ENCODE assay signal across 10 cellular contexts in genomic region chr15:69253156-69253555, GRCh38. TPM values are rescaled to one million over a fixed set of nuclear protein-coding genes. Genes with fewer than 3 reads are reported as not detected.
DNase-seq lines count a peak whose midpoint lies in the region; ATAC-seq and TF ChIP-seq lines count a peak whose summit lies in the region.
"Had no signal": no experiment of that assay in that cellular context is flagged by ENCODE, and none has a peak within 500 bp of the region (broad histone marks: within the 10 kb centered on the region; RNA-seq: fewer than 3 reads in every experiment).

No MANE protein-coding gene starts in this region.

- 35% methylated on average over 3 of the region's 3 CpGs for WGBS in lower leg skin, 2 donors

- H3K4me3 ChIP-seq in lower leg skin (ENCODE audit: low read depth, poor library complexity, severe bottlenecking), result no peak overlapping the region
- H3K4me3 ChIP-seq: cardiac muscle cell, GM12878 had no signal

- intact Hi-C loops in lower leg skin (cut with DNase I; ENCODE audit: low total_unique reads), result no loop called here

- ATAC-seq in HG03135 (IDR thresholded peaks at IDR 0.05; ENCODE audit: unreplicated experiment), result no peak
- ATAC-seq: GM12878 had no signal

- TF ChIP-seq CTCF in lower leg skin (IDR thresholded peaks at IDR 0.05), result no peak

- DNase-seq in EL (peak; percentile 92), NCI-H345 treated with DMSO at 0.1 percent for 48 hours (lab: John Stamatoyannopoulos, UW; ENCODE audit: unreplicated experiment) (peak; percentile 25), dermis blood vessel endothelial cell (peak; percentile 81), non-pigmented ciliary epithelial cell (ENCODE audit: low read depth) (peak; percentile 67), lower leg skin (ENCODE audit: low spot score in 2 of 2) (no peak), CD1c-positive myeloid dendritic cell (ENCODE audit: extremely low spot score) (no peak), SK-N-DZ (ENCODE audit: low spot score) (no peak)

- TF ChIP-seq POLR2A in lower leg skin (IDR thresholded peaks at IDR 0.05), result no peak

RNA-seq across cellular contexts. Expression of gene PAQR5, which starts 45.6 kb away (rescaled TPM):
- under 0.01 TPM in 1 of 2 replicates, not detected in the other for total RNA-seq in dermis blood vessel endothelial cell
- 10 to 100 TPM in 1 of 4 donors, 1 to 10 TPM in 3; 4.2 to 16.4 (median 6.8) TPM for total RNA-seq in lower leg skin
- 3.1 and 3.7 TPM in 2 replicates for polyA plus RNA-seq in SK-N-DZ (2014; cell fraction: cytosol; rRNA removed)
- 2.9 and 3.6 TPM in 2 replicates for polyA plus RNA-seq in SK-N-DZ (2014; cell fraction: nucleus; rRNA removed)
- total RNA-seq: GM12878 had no signal

Comparison
In these comparisons a context has a peak if more than half of its experiments do, and no peak if none do; other contexts are left out.
1. DNase-seq: peak in EL (single experiment), NCI-H345 treated with DMSO at 0.1 percent for 48 hours (single experiment), dermis blood vessel endothelial cell (single experiment) and non-pigmented ciliary epithelial cell (single experiment); none in lower leg skin (0 of 2), CD1c-positive myeloid dendritic cell (single experiment) and SK-N-DZ (single experiment).